Comparison of ENCODE assay signal across 1 cellular context in genomic region chr3:123084192-123084591, GRCh38.
TF ChIP-seq lines count a peak whose summit lies in the region.

No MANE protein-coding gene starts in this region.

TF ChIP-seq in HepG2, 621 proteins besides CTCF, POLR2A, EP300 and RAD21:
- no peak for TF ChIP-seq SATB2 (CRISPR knock-in tag; IDR thresholded peaks at IDR 0.05)
- TF ChIP-seq ZSCAN22 (CRISPR knock-in tag; IDR thresholded peaks at IDR 0.05), result peak; percentile 89; the same call in 1 of the 2 replicates
- TF ChIP-seq, protein P1, sequence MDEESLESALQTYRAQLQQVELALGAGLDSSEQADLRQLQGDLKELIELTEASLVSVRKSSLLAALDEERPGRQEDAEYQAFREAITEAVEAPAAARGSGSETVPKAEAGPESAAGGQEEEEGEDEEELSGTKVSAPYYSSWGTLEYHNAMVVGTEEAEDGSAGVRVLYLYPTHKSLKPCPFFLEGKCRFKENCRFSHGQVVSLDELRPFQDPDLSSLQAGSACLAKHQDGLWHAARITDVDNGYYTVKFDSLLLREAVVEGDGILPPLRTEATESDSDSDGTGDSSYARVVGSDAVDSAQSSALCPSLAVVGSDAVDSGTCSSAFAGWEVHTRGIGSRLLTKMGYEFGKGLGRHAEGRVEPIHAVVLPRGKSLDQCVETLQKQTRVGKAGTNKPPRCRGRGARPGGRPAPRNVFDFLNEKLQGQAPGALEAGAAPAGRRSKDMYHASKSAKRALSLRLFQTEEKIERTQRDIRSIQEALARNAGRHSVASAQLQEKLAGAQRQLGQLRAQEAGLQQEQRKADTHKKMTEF (CRISPR knock-in tag; IDR thresholded peaks at IDR 0.05), result no peak
- no peak for TF ChIP-seq MNT (IDR thresholded peaks at IDR 0.05)
- no peak for TF ChIP-seq ZNF33B (CRISPR knock-in tag; IDR thresholded peaks at IDR 0.05)
- peak; percentile 63 for TF ChIP-seq ZNF687 (CRISPR knock-in tag; IDR thresholded peaks at IDR 0.05)
- TF ChIP-seq MAX (IDR thresholded peaks at IDR 0.05), result peak; percentile 40; the same call in 1 of the 2 replicates
- no peak for TF ChIP-seq ZNF567 (CRISPR knock-in tag; IDR thresholded peaks at IDR 0.05; ENCODE audit: borderline replicate concordance)
- TF ChIP-seq PATZ1 (CRISPR knock-in tag; IDR thresholded peaks at IDR 0.05), result peak; percentile 54; the same call in 1 of the 2 replicates
- no peak for TF ChIP-seq ISX (CRISPR knock-in tag; conservative IDR thresholded peaks at IDR 0.05)
- TF ChIP-seq, protein P2, sequence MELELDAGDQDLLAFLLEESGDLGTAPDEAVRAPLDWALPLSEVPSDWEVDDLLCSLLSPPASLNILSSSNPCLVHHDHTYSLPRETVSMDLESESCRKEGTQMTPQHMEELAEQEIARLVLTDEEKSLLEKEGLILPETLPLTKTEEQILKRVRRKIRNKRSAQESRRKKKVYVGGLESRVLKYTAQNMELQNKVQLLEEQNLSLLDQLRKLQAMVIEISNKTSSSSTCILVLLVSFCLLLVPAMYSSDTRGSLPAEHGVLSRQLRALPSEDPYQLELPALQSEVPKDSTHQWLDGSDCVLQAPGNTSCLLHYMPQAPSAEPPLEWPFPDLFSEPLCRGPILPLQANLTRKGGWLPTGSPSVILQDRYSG (CRISPR knock-in tag; IDR thresholded peaks at IDR 0.05), result no peak
- peak; percentile 33 for TF ChIP-seq SAP130 (CRISPR knock-in tag; IDR thresholded peaks at IDR 0.05; ENCODE audit: low read depth)
- 0 out of 2 replicates have a peak, but pooled peaks have one; percentile 14 for TF ChIP-seq SALL1 (CRISPR knock-in tag; IDR thresholded peaks at IDR 0.05)
- 0 out of 2 replicates have a peak, but pooled peaks have one; percentile 20 for TF ChIP-seq ZBTB38 (CRISPR knock-in tag; IDR thresholded peaks at IDR 0.05)
- 0 out of 2 replicates have a peak, but pooled peaks have one; percentile 8 for TF ChIP-seq PITX1 (CRISPR knock-in tag; IDR thresholded peaks at IDR 0.05)
- peak; percentile 23; the same call in 1 of the 2 replicates for TF ChIP-seq ZNF605 (CRISPR knock-in tag; IDR thresholded peaks at IDR 0.05)
- no peak for TF ChIP-seq TSC22D2 (CRISPR knock-in tag; IDR thresholded peaks at IDR 0.05; ENCODE audit: borderline replicate concordance)
- TF ChIP-seq ZNF790 (CRISPR knock-in tag; IDR thresholded peaks at IDR 0.05; ENCODE audit: borderline replicate concordance), result 0 out of 2 replicates have a peak, but pooled peaks have one; percentile 3
- TF ChIP-seq, protein P3, sequence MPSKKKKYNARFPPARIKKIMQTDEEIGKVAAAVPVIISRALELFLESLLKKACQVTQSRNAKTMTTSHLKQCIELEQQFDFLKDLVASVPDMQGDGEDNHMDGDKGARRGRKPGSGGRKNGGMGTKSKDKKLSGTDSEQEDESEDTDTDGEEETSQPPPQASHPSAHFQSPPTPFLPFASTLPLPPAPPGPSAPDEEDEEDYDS (CRISPR knock-in tag; IDR thresholded peaks at IDR 0.05), result no peak
- TF ChIP-seq JARID2 (CRISPR knock-in tag; IDR thresholded peaks at IDR 0.05; ENCODE audit: insufficient replicate concordance), result no peak
